31 cellular contexts compared by ENCODE assay signal in the genomic region with DNA sequence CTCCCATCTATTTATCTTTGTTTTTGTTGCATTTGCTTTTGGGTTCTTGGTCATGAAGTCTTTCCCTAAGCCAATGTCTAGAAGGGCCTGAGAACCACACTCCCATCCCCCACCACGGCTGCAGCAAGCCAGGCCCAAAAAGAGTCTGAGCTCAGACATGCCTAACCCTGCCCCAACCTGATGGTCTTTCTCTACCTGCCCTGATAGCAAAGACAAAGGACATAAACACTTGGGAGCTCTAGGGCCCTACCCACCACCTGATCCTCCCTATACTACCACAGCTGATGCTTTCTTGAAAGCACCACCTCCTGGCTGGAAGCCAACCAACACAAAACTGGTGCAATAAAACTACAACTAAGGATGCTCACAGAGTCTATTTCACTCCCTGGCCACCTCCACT.
"Had no signal": no experiment of that assay in that cellular context is flagged by ENCODE, and none has a peak within 500 bp of the region (broad histone marks: within the 10 kb centered on the region; RNA-seq: fewer than 3 reads in every experiment).

No MANE protein-coding gene starts in this region.

- DNase-seq: activated CD4-positive, alpha-beta memory T cell treated with anti-CD3 and anti-CD28 coated beads for 36 hours; activated CD4-positive, alpha-beta T cell treated with anti-CD3 and anti-CD28 coated beads, Interleukin-2, amount 10 ng/mL, durations not matched to agents 24 days and 14 days; activated CD8-positive, alpha-beta memory T cell treated with anti-CD3 and anti-CD28 coated beads, Interleukin-2, amount 50 U/mL, for 4 hours; activated effector memory CD4-positive, alpha-beta T cell treated with anti-CD3 and anti-CD28 coated beads, Interleukin-2, amount 50 U/mL, for 16 hours; activated naive CD4-positive, alpha-beta T cell treated with anti-CD3 and anti-CD28 coated beads for 36 hours; activated naive CD8-positive, alpha-beta T cell treated with anti-CD3 and anti-CD28 coated beads for 36 hours; activated T-cell treated with anti-CD3 and anti-CD28 coated beads, Interleukin-2, amount 50 U/mL, for 1 hour; adrenal gland; aorta; body of pancreas; dorsolateral prefrontal cortex; effector memory CD4-positive, alpha-beta T cell; glutamatergic neuron; islet precursor cell; left ventricle myocardium inferior; naive B cell; nephron progenitor cell; ovary; right lobe of liver; stimulated activated CD4-positive, alpha-beta T cell treated with anti-CD3 and anti-CD28 coated beads, Interleukin-2, amount 100 ng/mL, for 48 hours; stimulated activated naive CD4-positive, alpha-beta T cell treated with Interleukin-2 at 50 U/mL for 16 hours; T1000; testis; transverse colon; WERI-Rb-1 had no signal

- H3K27ac ChIP-seq: adrenal gland, body of pancreas, coronary artery, dorsolateral prefrontal cortex, esophagus muscularis mucosa, left ventricle myocardium inferior, ovary, right lobe of liver, testis, transverse colon, WERI-Rb-1 had no signal

- ATAC-seq: activated CD4-positive, CD25-positive, alpha-beta regulatory T cell treated with anti-CD3 and anti-CD28 coated beads, Interleukin-2, amount 50 U/mL, for 24 hours; body of pancreas; right lobe of liver had no signal

- FAIRE-seq: endothelial cell of umbilical vein, frontal cortex had no signal

- H3K9me3 ChIP-seq: adrenal gland, body of pancreas, esophagus muscularis mucosa, ovary, right lobe of liver, testis, transverse colon had no signal

- H3K27me3 ChIP-seq: adrenal gland, body of pancreas, dorsolateral prefrontal cortex, esophagus muscularis mucosa, ovary, right lobe of liver, testis, transverse colon had no signal

- H3K4me3 ChIP-seq: adrenal gland, body of pancreas, coronary artery, dorsolateral prefrontal cortex, esophagus muscularis mucosa, left ventricle myocardium inferior, lung, ovary, right lobe of liver, testis, transverse colon had no signal

- H3K4me1 ChIP-seq: adrenal gland, body of pancreas, esophagus muscularis mucosa, left ventricle myocardium inferior, right lobe of liver, testis, transverse colon had no signal

- H3K36me3 ChIP-seq: adrenal gland, esophagus muscularis mucosa, left ventricle myocardium inferior, ovary, right lobe of liver, transverse colon, WERI-Rb-1 had no signal
